8 cellular contexts compared by ENCODE assay signal in genomic region chr1:202009326-202010031, GRCh38.
DNase-seq lines count a peak whose midpoint lies in the region; ATAC-seq and TF ChIP-seq lines count a peak whose summit lies in the region.

No MANE protein-coding gene starts in this region.

- H3K4me3 Mint-ChIP-seq in effector memory CD8-positive, alpha-beta T cell = no peak overlapping the region

- peak overlapping the region; percentile 16; the same call in 1 of the 2 replicates for H3K4me3 ChIP-seq in GM06990 (replicated peaks; ENCODE audit: low read depth, low read length)

- peak; percentile 68 for ATAC-seq in HG03342 (IDR thresholded peaks at IDR 0.05; ENCODE audit: unreplicated experiment)
- peak; percentile 70 for ATAC-seq in effector memory CD8-positive, alpha-beta T cell (replicated peaks)

- no peaks in the 10 kb centered on the region for H3K27me3 ChIP-seq in GM06990 (replicated peaks; ENCODE audit: control insufficient read depth, insufficient read depth, low read length)

- H3K27ac Mint-ChIP-seq in effector memory CD8-positive, alpha-beta T cell = peak overlapping the region in 1 of 2 donors; percentile 29

- H3K27me3 Mint-ChIP-seq in effector memory CD8-positive, alpha-beta T cell = no peaks in the 10 kb centered on the region

- DNase-seq in GM06990 (ENCODE audit: extremely low read depth, insufficient read length) (peak; percentile 36), NCI-H526 (lab: John Stamatoyannopoulos, UW) (peak; percentile 82 to 88), medulla oblongata (ENCODE audit: extremely low spot score) (peak; percentile 94), GDM1 (lab: John Stamatoyannopoulos, UW) (no peak)
- peak; percentile 67 to 74 for DNase-seq in activated CD4-positive, alpha-beta T cell treated with anti-CD3 and anti-CD28 coated beads, Interleukin-2, amount 50 U/mL, for 48 hours
- DNase-seq in effector memory CD8-positive, alpha-beta T cell = peak; percentile 59 to 64 (median 59)
- peak; percentile 13 for DNase-seq in stimulated activated CD8-positive, alpha-beta memory T cell treated with anti-CD3 and anti-CD28 coated beads, Interleukin-12 subunit alpha, Interleukin-12 subunit beta, amount 100 ng/mL, for 4 hours (ENCODE audit: low read depth)

- peaks cover 5% of the 10 kb centered on the region for H3K36me3 ChIP-seq in GM06990 (ENCODE audit: control insufficient read depth, insufficient read depth, low read length)

- peaks cover 3% of the 10 kb centered on the region in 2 donors for H3K4me1 Mint-ChIP-seq in effector memory CD8-positive, alpha-beta T cell (ENCODE audit: low read depth in 2 of 2)

- peaks cover 19% of the 10 kb centered on the region for H3K36me3 Mint-ChIP-seq in effector memory CD8-positive, alpha-beta T cell (ENCODE audit: insufficient read depth)

- H3K9me3 Mint-ChIP-seq in effector memory CD8-positive, alpha-beta T cell = no peaks in the 10 kb centered on the region

- peak; percentile 84 for TF ChIP-seq CTCF in GM06990 (IDR thresholded peaks at IDR 0.05; ENCODE audit: insufficient read depth, low read length, poor library complexity, severe bottlenecking)
